ENCODE assay signal across 2 cellular contexts in genomic region chr11:60747359-60747873, GRCh38.
TF ChIP-seq lines count a peak whose summit lies in the region.

No MANE protein-coding gene starts in this region.

TF ChIP-seq in IMR-90, 13 proteins besides CTCF, POLR2A, EP300 and RAD21:
- TF ChIP-seq NFE2L2 (IDR thresholded peaks at IDR 0.05; ENCODE audit: low read depth, low read length) (no peak), RCOR1 (IDR thresholded peaks at IDR 0.05; ENCODE audit: insufficient replicate concordance, low read length) (no peak), ELK1 (IDR thresholded peaks at IDR 0.05; ENCODE audit: borderline replicate concordance, low read depth, low read length) (no peak), MAFK (IDR thresholded peaks at IDR 0.05; ENCODE audit: low read depth, low read length) (no peak), FOS (IDR thresholded peaks at IDR 0.05; ENCODE audit: low read depth, low read length) (no peak), USF2 (IDR thresholded peaks at IDR 0.05; ENCODE audit: low read depth, low read length) (no peak), MXI1 (IDR thresholded peaks at IDR 0.05; ENCODE audit: borderline replicate concordance, low read depth, low read length) (no peak), BHLHE40 (IDR thresholded peaks at IDR 0.05; ENCODE audit: low read depth, low read length) (no peak), CEBPB (IDR thresholded peaks at IDR 0.05; ENCODE audit: low read depth, low read length) (no peak), SMC3 (IDR thresholded peaks at IDR 0.05; ENCODE audit: low read depth, low read length) (no peak)

TF ChIP-seq in endothelial cell of umbilical vein, 7 proteins besides CTCF, POLR2A, EP300 and RAD21:
- TF ChIP-seq EZH2 (IDR thresholded peaks at IDR 0.05; ENCODE audit: borderline replicate concordance, low read depth, low read length, severe bottlenecking) (no peak), GATA2 (IDR thresholded peaks at IDR 0.05; ENCODE audit: insufficient read depth, insufficient read length, low read depth, low read length) (no peak), POLR2AphosphoS5 (IDR thresholded peaks at IDR 0.05; ENCODE audit: insufficient read depth, low read depth, low read length) (no peak), JUN (IDR thresholded peaks at IDR 0.05; ENCODE audit: borderline replicate concordance, insufficient read depth, insufficient read length, low read depth) (no peak), FOS (IDR thresholded peaks at IDR 0.05; ENCODE audit: borderline replicate concordance, insufficient read depth, low read length) (no peak), MAX (IDR thresholded peaks at IDR 0.05; ENCODE audit: insufficient read depth, insufficient read length) (peak; percentile 16), MYC (IDR thresholded peaks at IDR 0.05; ENCODE audit: low read depth, low read length) (no peak)
